In the genomic region with DNA sequence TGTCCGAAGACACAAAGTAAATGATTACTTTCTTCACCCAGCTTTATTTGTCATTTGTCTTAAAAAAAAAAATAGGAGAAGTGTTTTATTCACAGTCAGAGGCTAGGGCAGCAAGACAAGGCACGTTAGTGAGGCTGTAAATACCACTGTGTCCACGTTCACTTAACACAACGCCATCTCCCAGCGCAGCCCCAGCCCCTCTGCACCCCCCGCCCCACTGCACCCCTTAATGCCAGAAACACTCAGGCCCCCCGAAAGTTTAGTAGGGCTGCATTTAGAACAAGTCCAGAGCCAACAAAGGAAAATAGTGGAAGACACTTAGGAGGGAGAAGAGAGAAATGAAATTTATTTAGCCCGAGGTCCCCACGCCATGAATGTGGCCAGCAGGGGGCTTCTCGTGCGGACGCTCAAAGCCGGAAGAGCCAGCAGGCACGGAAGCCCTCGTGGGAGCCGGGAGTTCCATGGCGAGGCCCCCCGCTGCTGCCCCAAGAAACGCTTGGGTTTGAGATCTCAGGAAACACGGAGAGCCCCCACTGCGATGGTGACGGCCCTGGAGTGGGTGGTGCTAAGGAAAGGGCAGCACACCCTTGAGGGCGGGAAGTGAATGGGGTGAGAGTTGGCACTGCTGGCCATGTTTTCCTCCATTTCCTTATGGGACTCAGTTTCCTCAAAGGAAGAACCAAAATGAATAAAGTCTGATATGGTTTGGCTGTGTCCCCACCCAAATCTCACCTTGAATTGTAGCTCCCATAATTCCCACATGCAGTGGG, we compare ENCODE assay signal across 8 cellular contexts. TPM values are rescaled to one million over a fixed set of nuclear protein-coding genes. Genes with fewer than 3 reads are reported as not detected.
DNase-seq lines count a peak whose midpoint lies in the region; ATAC-seq and TF ChIP-seq lines count a peak whose summit lies in the region.

No MANE protein-coding gene starts in this region.

- H2AFZ ChIP-seq in PC-3 (ENCODE audit: low read length), result peak overlapping the region; percentile 89

- TF ChIP-seq POLR2A in tibial nerve (IDR thresholded peaks at IDR 0.05), result no peak

- H3K36me3 ChIP-seq in BLaER1 treated with 17β-estradiol and CSF1 and Interleukin-3, amounts not matched to agents 10 nM and 100 nM, result no peaks in the 10 kb centered on the region
- H3K36me3 ChIP-seq in H7 (replicated peaks; ENCODE audit: control insufficient read depth, insufficient read depth, low read length) (no peaks in the 10 kb centered on the region), PC-3 (ENCODE audit: low read depth, low read length) (no peaks in the 10 kb centered on the region), tibial nerve (no peaks in the 10 kb centered on the region)

- WGBS in tibial nerve, 2 donors, result 5 to 8% methylated on average over 19 to 23 of the region's 23 CpGs

- no peaks in the 10 kb centered on the region for H3K79me2 ChIP-seq in PC-3 (ENCODE audit: low read length)

- peaks cover 12 to 35% (median 22%) of the 10 kb centered on the region in 11 experiments for H3K9me3 ChIP-seq in BLaER1 treated with 17β-estradiol and CSF1 and Interleukin-3, amounts not matched to agents 10 nM and 100 nM (replicated peaks in 1 of 11)
- no peaks in the 10 kb centered on the region for H3K9me3 ChIP-seq in PC-3 (ENCODE audit: low read length)
- H3K9me3 ChIP-seq in tibial nerve, result peaks cover 0 to 3% (median 0%) of the 10 kb centered on the region in 4 donors

- H4K20me1 ChIP-seq in BLaER1 treated with 17β-estradiol and CSF1 and Interleukin-3, amounts not matched to agents 10 nM and 100 nM, result no peaks in the 10 kb centered on the region
- no peaks in the 10 kb centered on the region for H4K20me1 ChIP-seq in PC-3 (ENCODE audit: low read length)

- H3K9ac ChIP-seq in BLaER1 treated with 17β-estradiol and CSF1 and Interleukin-3, amounts not matched to agents 10 nM and 100 nM, result peak overlapping the region in 10 of 11 experiments; percentile 41 to 67 (median 57); a peak in 18 of 22 replicates
- H3K9ac ChIP-seq in PC-3 (ENCODE audit: low read length), result peak overlapping the region; percentile 52

- no peaks in the 10 kb centered on the region for H3F3A ChIP-seq in PC-3 (ENCODE audit: low read length, unreplicated experiment)

- DNase-seq in H7, result peak; percentile 84
- peak; percentile 59 for DNase-seq in PC-3
- DNase-seq in activated gamma-delta T cell treated with anti-CD3 and anti-CD28 coated beads, Interleukin-2, amount 50 U/mL, for 16 hours (ENCODE audit: low read depth), result peak; percentile 36
- peak; percentile 48 for DNase-seq in foreskin melanocyte
- DNase-seq in omental fat pad (ENCODE audit: low spot score), result no peak
- peak; percentile 36 to 67 for DNase-seq in tibial nerve (ENCODE audit: low spot score in 2 of 2)

- H3K9me2 ChIP-seq in PC-3 (replicated peaks; ENCODE audit: low read length), result no peaks in the 10 kb centered on the region

- intact Hi-C loops in PC-3 (cut with micrococcal nuclease), result loop anchor here (1.0 to 10.0 kb wide), 5 partner anchors 73 to 916 kb away; no protein-coding TSS in a partner anchor

- POLR2A ChIA-PET in PC-3 (lab: Charles Lee; ENCODE audit: unreplicated experiment), result no interaction called here

- peak overlapping the region; percentile 56 to 98 (median 73) for H3K4me2 ChIP-seq in BLaER1 treated with 17β-estradiol and CSF1 and Interleukin-3, amounts not matched to agents 10 nM and 100 nM
- H3K4me2 ChIP-seq in PC-3 (ENCODE audit: low read length), result peak overlapping the region; percentile 86

- peak; percentile 54 for ATAC-seq in PC-3
- ATAC-seq in omental fat pad (ENCODE audit: low FRiP score), result peak; percentile 42
- ATAC-seq in HG02678 (IDR thresholded peaks at IDR 0.05; ENCODE audit: unreplicated experiment), result no peak

- peak overlapping the region in 10 of 11 experiments; percentile 21 to 68 (median 61); a peak in 18 of 22 replicates for H3K27ac ChIP-seq in BLaER1 treated with 17β-estradiol and CSF1 and Interleukin-3, amounts not matched to agents 10 nM and 100 nM
- H3K27ac ChIP-seq in PC-3 (ENCODE audit: low read length), result peak overlapping the region; percentile 78
- peak overlapping the region; percentile 49 to 71 (median 67) for H3K27ac ChIP-seq in tibial nerve

- H3K27me3 ChIP-seq in BLaER1 treated with 17β-estradiol and CSF1 and Interleukin-3, amounts not matched to agents 10 nM and 100 nM, result no peaks in the 10 kb centered on the region
- H3K27me3 ChIP-seq in H7 (ENCODE audit: control insufficient read depth, insufficient read depth, low read length), result no peaks in the 10 kb centered on the region
- H3K27me3 ChIP-seq in PC-3 (ENCODE audit: low read length), result no peaks in the 10 kb centered on the region
- no peaks in the 10 kb centered on the region for H3K27me3 ChIP-seq in tibial nerve

- peak overlapping the region; percentile 19 to 58 (median 49); a peak in 18 of 20 replicates for H3K4me3 ChIP-seq in BLaER1 treated with 17β-estradiol and CSF1 and Interleukin-3, amounts not matched to agents 10 nM and 100 nM
- H3K4me3 ChIP-seq in H7 (ENCODE audit: insufficient read depth, low read depth, low read length) (no peak overlapping the region), PC-3 (ENCODE audit: low read length) (peak overlapping the region; percentile 59), tibial nerve (peak overlapping the region; percentile 32 to 51 (median 43))

- BruUV-seq in PC-3 (replicated peaks; lab: Mats Ljungman, UMichigan), result no TSS peak

- TF ChIP-seq EP300 in tibial nerve (IDR thresholded peaks at IDR 0.05), result no peak

- TF ChIP-seq CTCF in PC-3 (conservative IDR thresholded peaks at IDR 0.05; ENCODE audit: low read depth, low read length) (peak; percentile 64), omental fat pad (IDR thresholded peaks at IDR 0.05) (peak in 1 of 3 donors; percentile 27), tibial nerve (IDR thresholded peaks at IDR 0.05) (peak; percentile 70 to 84 (median 73))

- peaks cover 6 to 16% (median 11%) of the 10 kb centered on the region in 10 experiments; a peak in 18 of 20 replicates for H3K4me1 ChIP-seq in BLaER1 treated with 17β-estradiol and CSF1 and Interleukin-3, amounts not matched to agents 10 nM and 100 nM
- H3K4me1 ChIP-seq in PC-3 (ENCODE audit: insufficient read depth, low read length) (peaks cover 11% of the 10 kb centered on the region), tibial nerve (peaks cover 0 to 11% (median 2%) of the 10 kb centered on the region in 4 donors)

- CTCF ChIA-PET in PC-3 (lab: Charles Lee), result interaction anchor here (0.6 to 1.3 kb wide), 4 partner anchors 182 to 396 kb away, joined by 3 to 16 read pairs (median 11); no protein-coding TSS in a partner anchor

RNA-seq across cellular contexts. Expression of gene IYD, which starts 50.2 kb away (rescaled TPM):
- total RNA-seq in H7 (2014; rRNA removed; shearing (Covaris generic)), result not detected in 2 replicates
- total RNA-seq in PC-3 (2014; rRNA removed) (0.04 TPM in 1 of 2 replicates, not detected in the other), omental fat pad (under 1 TPM in 1 of 4 donors, not detected in 3; 0.06 TPM), tibial nerve (under 1 TPM in 1 of 4 donors, not detected in 3; under 0.01 TPM)
